In the genomic region with DNA sequence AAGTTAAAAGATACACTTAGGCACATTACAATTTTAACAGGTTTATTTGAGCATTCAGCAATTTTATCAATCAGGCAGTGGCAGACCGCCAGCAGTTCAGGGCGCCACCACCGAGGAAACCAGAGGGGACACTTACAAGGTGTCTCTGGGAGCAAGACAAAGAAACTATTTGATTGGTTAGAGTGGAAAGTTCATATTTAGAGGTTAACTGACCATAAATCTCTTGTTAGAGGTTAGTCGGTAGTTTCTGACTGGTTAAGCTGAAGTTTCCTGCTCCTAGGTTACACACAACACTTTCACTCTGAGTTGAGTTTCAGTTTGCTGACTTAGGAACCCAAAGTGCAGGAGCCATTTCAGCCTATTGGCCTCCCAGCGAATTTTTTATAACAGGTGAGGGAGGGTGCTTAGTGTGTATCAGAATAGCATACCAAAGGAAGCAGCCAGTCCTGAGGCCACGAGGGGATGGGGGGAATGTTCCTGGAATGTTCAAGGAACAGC, we compare ENCODE assay signal across 8 cellular contexts. TPM values are rescaled to one million over a fixed set of nuclear protein-coding genes. Genes with fewer than 3 reads are reported as not detected.
DNase-seq lines count a peak whose midpoint lies in the region; ATAC-seq, FAIRE-seq and TF ChIP-seq lines count a peak whose summit lies in the region.

No MANE protein-coding gene starts in this region.

- no peaks in the 10 kb centered on the region for H3K27me3 ChIP-seq in Loucy (ENCODE audit: insufficient read depth, low read length, poor library complexity, severe bottlenecking)
- H3K27me3 ChIP-seq in mesendoderm (ENCODE audit: insufficient read depth, low read length, poor library complexity): no peaks in the 10 kb centered on the region

- H3K56ac ChIP-seq in mesendoderm (ENCODE audit: low read length): no peak overlapping the region

- no peak overlapping the region for H2AFZ ChIP-seq in Loucy (ENCODE audit: low read length)

- H3K9me3 ChIP-seq in Loucy (ENCODE audit: insufficient read depth, low read depth, low read length): no peaks in the 10 kb centered on the region

- no peak overlapping the region for H2BK15ac ChIP-seq in mesendoderm (replicated peaks; ENCODE audit: low read depth)

- no peak overlapping the region for H2BK120ac ChIP-seq in mesendoderm (ENCODE audit: low read depth, low read length)

- no peak overlapping the region for H3K27ac ChIP-seq in mesendoderm (ENCODE audit: low read depth, low read length)

- H3K79me2 ChIP-seq in Loucy (ENCODE audit: insufficient read depth, low read length) (no peaks in the 10 kb centered on the region), mesendoderm (ENCODE audit: control insufficient read depth, insufficient read depth, low read length) (no peaks in the 10 kb centered on the region)

- H3K4me1 ChIP-seq in Loucy (ENCODE audit: insufficient read depth, low read length, poor library complexity, severe bottlenecking) (peaks cover 18% of the 10 kb centered on the region), mesendoderm (ENCODE audit: control insufficient read depth, low read depth, low read length) (no peaks in the 10 kb centered on the region)

- H4K20me1 ChIP-seq in Loucy (ENCODE audit: insufficient read depth, low read length, poor library complexity, severe bottlenecking): no peaks in the 10 kb centered on the region

- no peaks in the 10 kb centered on the region for H3K9me2 ChIP-seq in Loucy (replicated peaks; ENCODE audit: low read depth, low read length)

- WGBS in mesendoderm (ENCODE audit: extremely low coverage, insufficient coverage, low lambda C conversion rate): no CpG with 5 or more reads among the region's 6 CpGs

- no peak overlapping the region for H3K4ac ChIP-seq in mesendoderm (ENCODE audit: low read depth, low read length)

- peak; percentile 98 for FAIRE-seq in GM18507 (lab: Jason Lieb, UNC)

- no peak overlapping the region for H3K18ac ChIP-seq in mesendoderm (ENCODE audit: low read length)

- DNase-seq in GM18507 (ENCODE audit: extremely low spot score, insufficient read length, low read depth) (peak; percentile 62), mesendoderm (peak; percentile 34), NCI-H345 treated with DMSO at 0.1 percent for 48 hours (lab: John Stamatoyannopoulos, UW; ENCODE audit: unreplicated experiment) (no peak), RKO (ENCODE audit: low spot score) (no peak), UCSD-AML1 (lab: John Stamatoyannopoulos, UW; ENCODE audit: unreplicated experiment) (no peak)

- H3K79me1 ChIP-seq in mesendoderm (ENCODE audit: low read length): no peaks in the 10 kb centered on the region

- no peak for TF ChIP-seq CTCF in Loucy (conservative IDR thresholded peaks at IDR 0.05; ENCODE audit: low read length)

- peak; percentile 64 for ATAC-seq in GM21619 (IDR thresholded peaks at IDR 0.05; ENCODE audit: unreplicated experiment)
- ATAC-seq in HG03025 (IDR thresholded peaks at IDR 0.05; ENCODE audit: low FRiP score, unreplicated experiment): no peak

- no peak overlapping the region for H3K4me3 ChIP-seq in Loucy (ENCODE audit: low read length, poor library complexity, severe bottlenecking)
- no peak overlapping the region for H3K4me3 ChIP-seq in mesendoderm (ENCODE audit: low read length)

- H2AK5ac ChIP-seq in mesendoderm (ENCODE audit: low read length): no peak overlapping the region

- H4K5ac ChIP-seq in mesendoderm (ENCODE audit: low read length): no peak overlapping the region

- H4K8ac ChIP-seq in mesendoderm (ENCODE audit: low read depth, low read length): no peak overlapping the region

- H3K4me2 ChIP-seq in Loucy (ENCODE audit: low read depth, low read length, poor library complexity, severe bottlenecking) (peak overlapping the region; percentile 14), mesendoderm (ENCODE audit: low read length) (no peak overlapping the region)

- H3K36me3 ChIP-seq in Loucy (ENCODE audit: insufficient read depth, low read length) (no peaks in the 10 kb centered on the region), mesendoderm (ENCODE audit: control insufficient read depth, insufficient read depth, low read length) (no peaks in the 10 kb centered on the region)

- no peak overlapping the region for H3K9ac ChIP-seq in Loucy (ENCODE audit: low read depth, low read length, poor library complexity, severe bottlenecking)
- H3K9ac ChIP-seq in mesendoderm (ENCODE audit: low read length): no peak overlapping the region

- no peak overlapping the region for H3K23ac ChIP-seq in mesendoderm (ENCODE audit: low read length)

- H3F3A ChIP-seq in Loucy (ENCODE audit: low read depth): no peaks in the 10 kb centered on the region

- no peak overlapping the region for H2BK5ac ChIP-seq in mesendoderm (ENCODE audit: low read length)

RNA-seq across cellular contexts. Expression of a gene that starts 10.8 kb away (rescaled TPM):
- not detected for polyA plus RNA-seq in mesendoderm (2013, experiment 1 of 2)
- not detected for polyA plus RNA-seq in mesendoderm (2013, experiment 2 of 2)

RNA-seq across cellular contexts. Expression of a gene that starts 31.2 kb away (rescaled TPM):
- polyA plus RNA-seq in mesendoderm (2013, experiment 1 of 2): 1.1 TPM
- polyA plus RNA-seq in mesendoderm (2013, experiment 2 of 2): 0.67 TPM

RNA-seq across cellular contexts. Expression of a gene that starts 31.8 kb away (rescaled TPM):
- polyA plus RNA-seq in mesendoderm (2013, experiment 1 of 2): 8.8 TPM
- 8.9 TPM for polyA plus RNA-seq in mesendoderm (2013, experiment 2 of 2)

RNA-seq across cellular contexts. Expression of a gene that starts 40.5 kb away (rescaled TPM):
- polyA plus RNA-seq in mesendoderm (2013, experiment 1 of 2): 2.2 TPM
- 2.2 TPM for polyA plus RNA-seq in mesendoderm (2013, experiment 2 of 2)

RNA-seq across cellular contexts. Expression of a gene that starts 50.4 kb away (rescaled TPM):
- polyA plus RNA-seq in mesendoderm (2013, experiment 1 of 2): 10.1 TPM
- polyA plus RNA-seq in mesendoderm (2013, experiment 2 of 2): 9.8 TPM

Comparison
In these comparisons a context has a peak if more than half of its experiments do, and no peak if none do; other contexts are left out.
1. DNase-seq: peak in GM18507 (single experiment) and mesendoderm (single experiment); none in NCI-H345 treated with DMSO at 0.1 percent for 48 hours (single experiment), RKO (single experiment) and UCSD-AML1 (single experiment).